In genomic region chr17:35797918-35798317, GRCh38 we compare ENCODE assay signal across 24 cellular contexts. TPM values are rescaled to one million over a fixed set of nuclear protein-coding genes. Genes with fewer than 3 reads are reported as not detected.
DNase-seq lines count a peak whose midpoint lies in the region; ATAC-seq and TF ChIP-seq lines count a peak whose summit lies in the region.
"Had no signal": no experiment of that assay in that cellular context is flagged by ENCODE, and none has a peak within 500 bp of the region (broad histone marks: within the 10 kb centered on the region; RNA-seq: fewer than 3 reads in every experiment).

No MANE protein-coding gene starts in this region.

- H3K4me2 ChIP-seq in smooth muscle cell: peak overlapping the region; percentile 12
- H3K4me2 ChIP-seq: A549; BLaER1 treated with 17β-estradiol and CSF1 and Interleukin-3, amounts not matched to agents 10 nM and 100 nM had no signal

- H3K9ac ChIP-seq in smooth muscle cell (ENCODE audit: low read depth): no peak overlapping the region
- H3K9ac ChIP-seq: BLaER1 treated with 17β-estradiol and CSF1 and Interleukin-3, amounts not matched to agents 10 nM and 100 nM had no signal

- no peak overlapping the region for H2AFZ ChIP-seq in smooth muscle cell (ENCODE audit: low read depth)

- no peaks in the 10 kb centered on the region for H4K20me1 ChIP-seq in smooth muscle cell (ENCODE audit: low read depth)

- H3K27me3 ChIP-seq in gastroesophageal sphincter: peaks cover 5% of the 10 kb centered on the region
- no peaks in the 10 kb centered on the region for H3K27me3 ChIP-seq in smooth muscle cell (ENCODE audit: low read depth)
- H3K27me3 ChIP-seq: BE2C had no signal

- TF ChIP-seq EP300 in gastroesophageal sphincter (IDR thresholded peaks at IDR 0.05): no peak

- TF ChIP-seq POLR2A in gastroesophageal sphincter (IDR thresholded peaks at IDR 0.05): no peak

- no peak overlapping the region for H3K27ac Mint-ChIP-seq in activated CD8-positive, alpha-beta memory T cell treated with anti-CD3 and anti-CD28 coated beads, Interleukin-2, amount 10 ng/mL, durations not matched to agents 7 days and 5 days
- no peak overlapping the region for H3K27ac Mint-ChIP-seq in progenitor cell of endocrine pancreas
- H3K27ac Mint-ChIP-seq: CD14-positive monocyte; CD4-positive, alpha-beta T cell; CD8-positive, alpha-beta memory T cell had no signal

- peaks cover 24% of the 10 kb centered on the region for H3F3A ChIP-seq in smooth muscle cell (ENCODE audit: low read depth)

- TF ChIP-seq CTCF in RWPE1 (conservative IDR thresholded peaks at IDR 0.05; ENCODE audit: low read depth) (no peak), gastroesophageal sphincter (IDR thresholded peaks at IDR 0.05) (no peak), smooth muscle cell (IDR thresholded peaks at IDR 0.05; ENCODE audit: borderline replicate concordance, insufficient read depth, poor library complexity, severe bottlenecking) (no peak), progenitor cell of endocrine pancreas (IDR thresholded peaks at IDR 0.05; ENCODE audit: unreplicated experiment) (no peak)

- ATAC-seq in activated CD8-positive, alpha-beta memory T cell treated with anti-CD3 and anti-CD28 coated beads, Interleukin-2, amount 10 ng/mL, durations not matched to agents 7 days and 5 days: no peak
- no peak for ATAC-seq in gastroesophageal sphincter
- ATAC-seq: A549, GM12878 had no signal

- no peak overlapping the region for H3K4me3 Mint-ChIP-seq in activated CD8-positive, alpha-beta memory T cell treated with anti-CD3 and anti-CD28 coated beads, Interleukin-2, amount 10 ng/mL, durations not matched to agents 7 days and 5 days
- no peak overlapping the region for H3K4me3 Mint-ChIP-seq in progenitor cell of endocrine pancreas (ENCODE audit: low read depth)

- no peaks in the 10 kb centered on the region for H3K9me3 Mint-ChIP-seq in activated CD8-positive, alpha-beta memory T cell treated with anti-CD3 and anti-CD28 coated beads, Interleukin-2, amount 10 ng/mL, durations not matched to agents 7 days and 5 days (ENCODE audit: low read depth)
- no peaks in the 10 kb centered on the region for H3K9me3 Mint-ChIP-seq in progenitor cell of endocrine pancreas (ENCODE audit: low read depth)
- H3K9me3 Mint-ChIP-seq: CD4-positive, alpha-beta T cell; CD8-positive, alpha-beta memory T cell had no signal

- WGBS in gastroesophageal sphincter (ENCODE audit: low coverage in 1 of 2), 2 donors: 62 to 74% methylated on average over 3 to 5 of the region's 5 CpGs
- WGBS in smooth muscle cell (ENCODE audit: low lambda C conversion rate): 81% methylated on average over 5 of the region's 5 CpGs

- H3K27ac ChIP-seq in RWPE1 (peak overlapping the region; percentile 37; the same call in 1 of the 2 replicates), gastroesophageal sphincter (peak overlapping the region in 3 of 4 donors; percentile 73 to 79 (median 78)), smooth muscle cell (ENCODE audit: low read depth) (no peak overlapping the region)
- H3K27ac ChIP-seq: A549; BLaER1 treated with 17β-estradiol and CSF1 and Interleukin-3, amounts not matched to agents 10 nM and 100 nM had no signal

- H3K4me3 ChIP-seq in gastroesophageal sphincter (no peak overlapping the region), smooth muscle cell (no peak overlapping the region)
- H3K4me3 ChIP-seq: A549; BLaER1 treated with 17β-estradiol and CSF1 and Interleukin-3, amounts not matched to agents 10 nM and 100 nM; GM12878 had no signal

- DNase-seq in activated CD8-positive, alpha-beta memory T cell treated with anti-CD3 and anti-CD28 coated beads for 24 hours: peak; percentile 46
- no peak for DNase-seq in activated CD8-positive, alpha-beta memory T cell treated with anti-CD3 and anti-CD28 coated beads, Interleukin-2, amount 10 ng/mL, durations not matched to agents 7 days and 5 days
- no peak for DNase-seq in RWPE1 (ENCODE audit: low spot score)
- no peak for DNase-seq in smooth muscle cell (lab: John Stamatoyannopoulos, UW; ENCODE audit: unreplicated experiment)
- DNase-seq in activated effector memory CD4-positive, alpha-beta T cell treated with Interleukin-2 at 50 U/mL for 16 hours: no peak
- DNase-seq in progenitor cell of endocrine pancreas (ENCODE audit: low spot score, unreplicated experiment): no peak
- DNase-seq: 8988T; ACHN; AML-193; BE2C; CD4-positive, alpha-beta T cell; CD8-positive, alpha-beta memory T cell; DMS 273 treated with DMSO at 0.1 percent for 48 hours; DMS79; EL; GDM1; GOT3; H7; HCEC 1CT had no signal

- CTCF ChIA-PET in activated CD8-positive, alpha-beta memory T cell treated with anti-CD3 and anti-CD28 coated beads, Interleukin-2, amount 10 ng/mL, durations not matched to agents 7 days and 5 days (lab: Charles Lee): interaction anchor here (0.9 to 11.7 kb wide), 2 partner anchors 30 to 35 kb away, joined by 5 to 106 read pairs; partner anchors contain the start of gene C17orf50
- CTCF ChIA-PET in RWPE1 (lab: Yijun Ruan, JAX): interaction anchor here (1.0 to 1.4 kb wide), 2 partner anchors 31 to 34 kb away, joined by 5 to 6 read pairs; no protein-coding TSS in a partner anchor

- POLR2A ChIA-PET in RWPE1 (lab: Yijun Ruan, JAX; ENCODE audit: low non-redundant PET): interaction anchor here (1.4 kb wide), 1 partner anchor 24 kb away, joined by 4 read pairs; no protein-coding TSS in a partner anchor

- H3K79me2 ChIP-seq in smooth muscle cell (ENCODE audit: low read depth): peaks cover 16% of the 10 kb centered on the region

- H3K27me3 Mint-ChIP-seq in activated CD8-positive, alpha-beta memory T cell treated with anti-CD3 and anti-CD28 coated beads, Interleukin-2, amount 10 ng/mL, durations not matched to agents 7 days and 5 days: peaks cover 59% of the 10 kb centered on the region
- H3K27me3 Mint-ChIP-seq in progenitor cell of endocrine pancreas: peaks cover 80% of the 10 kb centered on the region

- H3K36me3 Mint-ChIP-seq in activated CD8-positive, alpha-beta memory T cell treated with anti-CD3 and anti-CD28 coated beads, Interleukin-2, amount 10 ng/mL, durations not matched to agents 7 days and 5 days: no peaks in the 10 kb centered on the region
- H3K36me3 Mint-ChIP-seq in progenitor cell of endocrine pancreas (ENCODE audit: insufficient read depth): no peaks in the 10 kb centered on the region
- H3K36me3 Mint-ChIP-seq: CD8-positive, alpha-beta memory T cell had no signal

- H3K36me3 ChIP-seq in gastroesophageal sphincter: no peaks in the 10 kb centered on the region
- no peaks in the 10 kb centered on the region for H3K36me3 ChIP-seq in smooth muscle cell (ENCODE audit: low read depth)
- H3K36me3 ChIP-seq: BE2C; BLaER1 treated with 17β-estradiol and CSF1 and Interleukin-3, amounts not matched to agents 10 nM and 100 nM had no signal

- H3K4me1 Mint-ChIP-seq in activated CD8-positive, alpha-beta memory T cell treated with anti-CD3 and anti-CD28 coated beads, Interleukin-2, amount 10 ng/mL, durations not matched to agents 7 days and 5 days: peaks cover 24% of the 10 kb centered on the region
- H3K4me1 Mint-ChIP-seq in progenitor cell of endocrine pancreas (ENCODE audit: low read depth): no peaks in the 10 kb centered on the region

- H3K4me1 ChIP-seq in gastroesophageal sphincter: peaks cover 8 to 83% (median 28%) of the 10 kb centered on the region in 3 donors
- H3K4me1 ChIP-seq in smooth muscle cell (ENCODE audit: low read depth): no peaks in the 10 kb centered on the region

- H3K9me3 ChIP-seq in gastroesophageal sphincter (no peaks in the 10 kb centered on the region), smooth muscle cell (replicated peaks; ENCODE audit: low read depth) (no peaks in the 10 kb centered on the region)
- H3K9me3 ChIP-seq: A549; BE2C; BLaER1 treated with 17β-estradiol and CSF1 and Interleukin-3, amounts not matched to agents 10 nM and 100 nM had no signal

RNA-seq across cellular contexts. Expression of gene MMP28, which starts 2.5 kb away (rescaled TPM):
- total RNA-seq in activated CD8-positive, alpha-beta memory T cell treated with anti-CD3 and anti-CD28 coated beads, Interleukin-2, amount 10 ng/mL, durations not matched to agents 7 days and 5 days: not detected
- total RNA-seq in gastroesophageal sphincter: 100 to 1,000 TPM in 2 of 4 donors, 10 to 100 TPM in 2; 78.4 to 139 (median 97.3) TPM
- total RNA-seq in smooth muscle cell: 38.0 and 50.0 TPM in 2 replicates
- polyA plus RNA-seq in smooth muscle cell: 25.7 and 51.4 TPM in 2 replicates
- 0.53 TPM in 1 of 2 replicates, not detected in the other for total RNA-seq in progenitor cell of endocrine pancreas
- total RNA-seq: CD8-positive, alpha-beta memory T cell; GM12878; H7 had no signal
- polyA plus RNA-seq: CD14-positive monocyte; CD8-positive, alpha-beta memory T cell; GM12878 had no signal

RNA-seq across cellular contexts. Expression of gene TAF15, which starts 11.4 kb away (rescaled TPM):
- total RNA-seq in activated CD8-positive, alpha-beta memory T cell treated with anti-CD3 and anti-CD28 coated beads, Interleukin-2, amount 10 ng/mL, durations not matched to agents 7 days and 5 days: 100 to 1,000 TPM; 333 to 366 TPM
- total RNA-seq in gastroesophageal sphincter (100 to 1,000 TPM in 2 of 4 donors, 10 to 100 TPM in 2; 58.2 to 144 (median 109) TPM), smooth muscle cell (25.5 and 33.3 TPM in 2 replicates), progenitor cell of endocrine pancreas (282 and 287 TPM in 2 replicates)
- 4.2 and 8.1 TPM in 2 replicates for polyA plus RNA-seq in smooth muscle cell

RNA-seq across cellular contexts. Expression of gene C17orf50, which starts 37.2 kb away (rescaled TPM):
- not detected for total RNA-seq in activated CD8-positive, alpha-beta memory T cell treated with anti-CD3 and anti-CD28 coated beads, Interleukin-2, amount 10 ng/mL, durations not matched to agents 7 days and 5 days
- total RNA-seq in gastroesophageal sphincter (not detected), smooth muscle cell (not detected in 2 replicates), progenitor cell of endocrine pancreas (not detected in 2 replicates)
- 0.33 TPM in 1 of 2 replicates, not detected in the other for polyA plus RNA-seq in smooth muscle cell
- total RNA-seq: CD4-positive, alpha-beta T cell; CD8-positive, alpha-beta memory T cell; GM12878; H7 had no signal
- polyA plus RNA-seq: CD14-positive monocyte; CD8-positive, alpha-beta memory T cell had no signal

RNA-seq across cellular contexts. Expression of gene GAS2L2, which starts 44.9 kb away (rescaled TPM):
- total RNA-seq in activated CD8-positive, alpha-beta memory T cell treated with anti-CD3 and anti-CD28 coated beads, Interleukin-2, amount 10 ng/mL, durations not matched to agents 7 days and 5 days: not detected
- 1 to 10 TPM in 1 of 4 donors, not detected in 3; 1.5 TPM for total RNA-seq in gastroesophageal sphincter
- total RNA-seq in smooth muscle cell: not detected in 2 replicates
- polyA plus RNA-seq in smooth muscle cell: not detected in 2 replicates
- total RNA-seq in progenitor cell of endocrine pancreas: 0.10 and 0.11 TPM in 2 replicates
- total RNA-seq: GM12878 had no signal
- polyA plus RNA-seq: CD14-positive monocyte; CD8-positive, alpha-beta memory T cell had no signal

Comparison
In these comparisons a context has a peak if more than half of its experiments do, and no peak if none do; other contexts are left out.
1. RNA of gene MMP28, which starts 2.5 kb away (total RNA-seq): 78.4 to 139 TPM in gastroesophageal sphincter and 38.0 to 50.0 TPM in smooth muscle cell; 0.53 TPM in progenitor cell of endocrine pancreas and not detected in activated CD8-positive, alpha-beta memory T cell treated with anti-CD3 and anti-CD28 coated beads, Interleukin-2, amount 10 ng/mL, durations not matched to agents 7 days and 5 days; every median in the first group is over 10 times any median in the second.